In the genomic region with DNA sequence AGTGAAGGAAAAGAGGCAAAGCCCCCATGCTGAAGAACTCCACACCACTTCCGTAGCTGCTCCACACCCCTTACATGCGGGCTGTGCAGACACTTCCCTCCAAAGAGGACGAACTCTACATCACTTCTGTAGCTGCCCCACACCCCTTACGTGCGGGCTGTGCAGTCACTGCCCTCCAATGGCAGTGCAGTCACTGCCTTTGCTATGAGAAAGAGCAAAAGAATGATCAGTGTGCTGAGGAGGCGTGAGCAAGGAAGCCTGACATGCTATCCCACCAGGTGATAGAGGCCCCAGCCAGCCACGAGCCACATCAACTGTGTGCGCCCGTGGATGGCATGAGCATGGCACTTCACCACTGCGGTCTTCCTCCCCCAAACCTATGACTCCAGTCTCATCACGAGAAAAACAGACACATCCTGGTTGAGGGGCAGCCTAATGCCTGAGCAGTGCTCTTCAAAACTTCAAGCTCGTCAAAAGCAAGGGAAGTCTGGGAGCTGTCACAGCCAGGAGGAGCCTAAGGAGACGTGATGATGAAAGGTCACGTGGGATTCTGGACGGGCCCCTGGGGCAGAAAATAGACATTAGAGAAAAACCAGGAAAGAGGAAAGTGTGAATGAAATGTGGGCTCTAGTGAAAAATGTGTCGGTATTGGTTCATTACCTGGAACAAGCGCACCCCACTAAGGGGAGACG, we compare ENCODE assay signal across 23 cellular contexts.
A peak's percentile ranks its signal among the peaks of the same experiment; 100 is the strongest.
DNase-seq lines count a peak whose midpoint lies in the region; ATAC-seq lines count a peak whose summit lies in the region.
"Had no signal": no experiment of that assay in that cellular context is flagged by ENCODE, and none has a peak within 500 bp of the region (broad histone marks: within the 10 kb centered on the region; RNA-seq: fewer than 3 reads in every experiment).

No MANE protein-coding gene starts in this region.

- H2BK15ac ChIP-seq in neuronal stem cell (ENCODE audit: low read length): no peak overlapping the region

- no peaks in the 10 kb centered on the region for H3K79me1 ChIP-seq in neuronal stem cell (ENCODE audit: low read depth, low read length)

- peaks cover 8% of the 10 kb centered on the region for H3K27me3 Mint-ChIP-seq in stimulated activated naive CD8-positive, alpha-beta T cell treated with anti-CD3 and anti-CD28 coated beads, Interleukin-15, amount 100 ng/mL, for 72 hours

- no peak overlapping the region for H3K27ac ChIP-seq in neuronal stem cell (replicated peaks; ENCODE audit: low read length)
- H3K27ac ChIP-seq: A549; BLaER1 treated with 17β-estradiol and CSF1 and Interleukin-3, amounts not matched to agents 10 nM and 100 nM; GM23248; RWPE1 had no signal

- no peak overlapping the region for H3K4ac ChIP-seq in neuronal stem cell (ENCODE audit: low read length)

- no peak overlapping the region for H2AK5ac ChIP-seq in neuronal stem cell (ENCODE audit: low read depth, low read length)

- no peak overlapping the region for H3K4me3 Mint-ChIP-seq in stimulated activated naive CD8-positive, alpha-beta T cell treated with anti-CD3 and anti-CD28 coated beads, Interleukin-15, amount 100 ng/mL, for 72 hours
- H3K4me3 Mint-ChIP-seq: CD4-positive, alpha-beta T cell; H9 had no signal

- ATAC-seq in Right ventricle myocardium inferior: no peak
- no peak for ATAC-seq in stimulated activated naive CD8-positive, alpha-beta T cell treated with anti-CD3 and anti-CD28 coated beads, Interleukin-15, amount 100 ng/mL, for 72 hours
- ATAC-seq: A549 had no signal

- H3K9ac ChIP-seq in neuronal stem cell (ENCODE audit: low read depth, low read length, poor library complexity): no peak overlapping the region
- H3K9ac ChIP-seq: BLaER1 treated with 17β-estradiol and CSF1 and Interleukin-3, amounts not matched to agents 10 nM and 100 nM; GM23248 had no signal

- H3K4me1 Mint-ChIP-seq in stimulated activated naive CD8-positive, alpha-beta T cell treated with anti-CD3 and anti-CD28 coated beads, Interleukin-15, amount 100 ng/mL, for 72 hours: no peaks in the 10 kb centered on the region
- H3K4me1 Mint-ChIP-seq: H9 had no signal

- peaks cover 0 to 2% of the 10 kb centered on the region in 2 donors for H3K36me3 ChIP-seq in neuronal stem cell (replicated peaks in 1 of 2; ENCODE audit: control insufficient read depth in 2 of 2, insufficient read depth in 2 of 2, low read length in 2 of 2)
- H3K36me3 ChIP-seq: BLaER1 treated with 17β-estradiol and CSF1 and Interleukin-3, amounts not matched to agents 10 nM and 100 nM; MG63 had no signal

- H3K4me1 ChIP-seq in neuronal stem cell (ENCODE audit: control insufficient read depth in 2 of 2, insufficient read depth in 1 of 2, low read depth in 1 of 2, low read length in 2 of 2): no peaks in the 10 kb centered on the region
- H3K4me1 ChIP-seq: A549 had no signal

- H2AFZ ChIP-seq in neuronal stem cell (ENCODE audit: low read length): no peak overlapping the region
- H2AFZ ChIP-seq: GM23248 had no signal

- no peak overlapping the region for H2BK5ac ChIP-seq in neuronal stem cell (ENCODE audit: low read length)

- no peak overlapping the region for H3K14ac ChIP-seq in neuronal stem cell (ENCODE audit: low read length)

- H3K4me2 ChIP-seq in neuronal stem cell (ENCODE audit: insufficient read depth, low read length, poor library complexity, severe bottlenecking): no peak overlapping the region
- H3K4me2 ChIP-seq: A549 had no signal

- peak overlapping the region in 1 of 2 donors; percentile 21 for H3K27ac Mint-ChIP-seq in stimulated activated naive CD8-positive, alpha-beta T cell treated with anti-CD3 and anti-CD28 coated beads, Interleukin-15, amount 100 ng/mL, for 72 hours
- H3K27ac Mint-ChIP-seq: CD4-positive, alpha-beta T cell; H9 had no signal

- WGBS in neuronal stem cell (ENCODE audit: extremely low coverage in 2 of 2, insufficient read length in 2 of 2, insufficient replicate concordance in 1 of 2), 2 donors: no CpG with 5 or more reads among the region's 18 CpGs

- no peak overlapping the region for H2BK12ac ChIP-seq in neuronal stem cell (ENCODE audit: low read length)

- H2BK120ac ChIP-seq in neuronal stem cell (ENCODE audit: low read depth, low read length): no peak overlapping the region

- DNase-seq in cardiac septum (ENCODE audit: low spot score) (peak; percentile 62), Right ventricle myocardium inferior (ENCODE audit: missing footprints) (no peak), neuronal stem cell (ENCODE audit: low spot score) (no peak), ureter (ENCODE audit: low spot score) (peak; percentile 28), iPS-NIHi11 (ENCODE audit: low spot score) (no peak), inferior parietal cortex (ENCODE audit: extremely low spot score) (no peak)
- DNase-seq in activated CD8-positive, alpha-beta memory T cell treated with anti-CD3 and anti-CD28 coated beads, Interleukin-2, amount 50 U/mL, for 48 hours: peak; percentile 23
- DNase-seq in stimulated activated naive CD8-positive, alpha-beta T cell treated with anti-CD3 and anti-CD28 coated beads, Interleukin-15, amount 100 ng/mL, for 72 hours: no peak
- DNase-seq: AML-193; CD4-positive, alpha-beta T cell; DMS53; GM23248; H9; KBM-7; MG63; NCI-H1105 treated with DMSO at 0.1 percent for 48 hours; NCI-H2029 treated with DMSO at 0.1 percent for 48 hours; NCI-H446 treated with DMSO at 0.1 percent for 48 hours; NCI-H526; SHP77 treated with DMSO at 0.1 percent for 48 hours had no signal

- H3K18ac ChIP-seq in neuronal stem cell (ENCODE audit: low read length): peak overlapping the region; percentile 41

- H3K9me3 Mint-ChIP-seq in stimulated activated naive CD8-positive, alpha-beta T cell treated with anti-CD3 and anti-CD28 coated beads, Interleukin-15, amount 100 ng/mL, for 72 hours: peaks cover 0 to 5% of the 10 kb centered on the region in 2 donors
- H3K9me3 Mint-ChIP-seq: CD4-positive, alpha-beta T cell had no signal

- H4K91ac ChIP-seq in neuronal stem cell (ENCODE audit: low read depth, low read length, poor library complexity): no peak overlapping the region

- intact Hi-C loops in cardiac septum (cut with DNase I): no loop called here
- intact Hi-C loops in Right ventricle myocardium inferior (cut with DNase I): no loop called here

- no peak overlapping the region for H3K4me3 ChIP-seq in neuronal stem cell (ENCODE audit: low read length in 2 of 2)
- H3K4me3 ChIP-seq: A549; BLaER1 treated with 17β-estradiol and CSF1 and Interleukin-3, amounts not matched to agents 10 nM and 100 nM; GM23248; MG63 had no signal

- peaks cover 0 to 8% of the 10 kb centered on the region in 2 donors for H3K9me3 ChIP-seq in neuronal stem cell (replicated peaks in 1 of 2; ENCODE audit: control insufficient read depth in 2 of 2, insufficient read depth in 1 of 2, low read depth in 1 of 2, low read length in 2 of 2)
- H3K9me3 ChIP-seq: MG63 had no signal

- peaks cover 0 to 3% (median 0%) of the 10 kb centered on the region in 3 experiments for H3K27me3 ChIP-seq in neuronal stem cell (ENCODE audit: control insufficient read depth in 3 of 3, insufficient read depth in 3 of 3, low read depth in 1 of 3, low read length in 3 of 3)
- H3K27me3 ChIP-seq: MG63 had no signal

- no peak overlapping the region for H3K23ac ChIP-seq in neuronal stem cell (ENCODE audit: low read depth, low read length, poor library complexity)

- no peak overlapping the region for H4K8ac ChIP-seq in neuronal stem cell (ENCODE audit: low read depth, low read length)

Comparison
In these comparisons a context has a peak if more than half of its experiments do, and no peak if none do; other contexts are left out.
1. DNase-seq: peak in cardiac septum (single experiment), activated CD8-positive, alpha-beta memory T cell treated with anti-CD3 and anti-CD28 coated beads, Interleukin-2, amount 50 U/mL, for 48 hours (single experiment) and ureter (single experiment); none in Right ventricle myocardium inferior (single experiment), neuronal stem cell (single experiment), iPS-NIHi11 (single experiment), stimulated activated naive CD8-positive, alpha-beta T cell treated with anti-CD3 and anti-CD28 coated beads, Interleukin-15, amount 100 ng/mL, for 72 hours (0 of 2) and inferior parietal cortex (single experiment).